In the genomic region with DNA sequence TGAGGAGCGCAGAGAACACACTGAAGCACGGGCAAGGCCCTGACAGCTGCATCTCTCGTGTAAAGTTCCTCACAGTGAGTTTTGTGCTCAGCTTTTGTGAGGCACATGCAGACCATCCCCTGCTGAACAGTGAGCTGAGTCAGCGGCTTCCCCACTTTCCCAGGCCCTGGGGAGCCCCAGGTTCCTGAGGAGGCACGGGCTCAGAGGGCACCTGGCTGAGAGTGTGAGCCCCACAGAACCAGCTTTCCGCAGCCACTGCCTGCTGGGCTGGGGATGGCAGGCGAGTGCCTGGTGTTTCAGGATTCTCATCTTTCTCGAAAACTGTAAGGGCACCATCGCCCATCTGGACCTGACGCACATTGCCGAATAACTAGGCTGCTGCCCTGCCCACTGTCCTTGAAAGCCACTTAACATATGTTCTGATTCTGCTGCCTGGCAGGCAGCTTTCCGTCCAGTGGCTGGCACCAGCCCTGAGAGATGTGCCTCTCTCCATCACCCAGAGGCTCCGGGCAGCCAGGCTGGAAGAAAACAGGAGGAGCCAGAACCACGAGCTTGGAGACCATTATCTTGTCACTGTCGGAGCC, we compare ENCODE assay signal across 1 cellular context.
TF ChIP-seq lines count a peak whose summit lies in the region.

No MANE protein-coding gene starts in this region.

TF ChIP-seq in H1, 55 proteins besides CTCF, POLR2A, EP300 and RAD21:
- TF ChIP-seq, protein P1, sequence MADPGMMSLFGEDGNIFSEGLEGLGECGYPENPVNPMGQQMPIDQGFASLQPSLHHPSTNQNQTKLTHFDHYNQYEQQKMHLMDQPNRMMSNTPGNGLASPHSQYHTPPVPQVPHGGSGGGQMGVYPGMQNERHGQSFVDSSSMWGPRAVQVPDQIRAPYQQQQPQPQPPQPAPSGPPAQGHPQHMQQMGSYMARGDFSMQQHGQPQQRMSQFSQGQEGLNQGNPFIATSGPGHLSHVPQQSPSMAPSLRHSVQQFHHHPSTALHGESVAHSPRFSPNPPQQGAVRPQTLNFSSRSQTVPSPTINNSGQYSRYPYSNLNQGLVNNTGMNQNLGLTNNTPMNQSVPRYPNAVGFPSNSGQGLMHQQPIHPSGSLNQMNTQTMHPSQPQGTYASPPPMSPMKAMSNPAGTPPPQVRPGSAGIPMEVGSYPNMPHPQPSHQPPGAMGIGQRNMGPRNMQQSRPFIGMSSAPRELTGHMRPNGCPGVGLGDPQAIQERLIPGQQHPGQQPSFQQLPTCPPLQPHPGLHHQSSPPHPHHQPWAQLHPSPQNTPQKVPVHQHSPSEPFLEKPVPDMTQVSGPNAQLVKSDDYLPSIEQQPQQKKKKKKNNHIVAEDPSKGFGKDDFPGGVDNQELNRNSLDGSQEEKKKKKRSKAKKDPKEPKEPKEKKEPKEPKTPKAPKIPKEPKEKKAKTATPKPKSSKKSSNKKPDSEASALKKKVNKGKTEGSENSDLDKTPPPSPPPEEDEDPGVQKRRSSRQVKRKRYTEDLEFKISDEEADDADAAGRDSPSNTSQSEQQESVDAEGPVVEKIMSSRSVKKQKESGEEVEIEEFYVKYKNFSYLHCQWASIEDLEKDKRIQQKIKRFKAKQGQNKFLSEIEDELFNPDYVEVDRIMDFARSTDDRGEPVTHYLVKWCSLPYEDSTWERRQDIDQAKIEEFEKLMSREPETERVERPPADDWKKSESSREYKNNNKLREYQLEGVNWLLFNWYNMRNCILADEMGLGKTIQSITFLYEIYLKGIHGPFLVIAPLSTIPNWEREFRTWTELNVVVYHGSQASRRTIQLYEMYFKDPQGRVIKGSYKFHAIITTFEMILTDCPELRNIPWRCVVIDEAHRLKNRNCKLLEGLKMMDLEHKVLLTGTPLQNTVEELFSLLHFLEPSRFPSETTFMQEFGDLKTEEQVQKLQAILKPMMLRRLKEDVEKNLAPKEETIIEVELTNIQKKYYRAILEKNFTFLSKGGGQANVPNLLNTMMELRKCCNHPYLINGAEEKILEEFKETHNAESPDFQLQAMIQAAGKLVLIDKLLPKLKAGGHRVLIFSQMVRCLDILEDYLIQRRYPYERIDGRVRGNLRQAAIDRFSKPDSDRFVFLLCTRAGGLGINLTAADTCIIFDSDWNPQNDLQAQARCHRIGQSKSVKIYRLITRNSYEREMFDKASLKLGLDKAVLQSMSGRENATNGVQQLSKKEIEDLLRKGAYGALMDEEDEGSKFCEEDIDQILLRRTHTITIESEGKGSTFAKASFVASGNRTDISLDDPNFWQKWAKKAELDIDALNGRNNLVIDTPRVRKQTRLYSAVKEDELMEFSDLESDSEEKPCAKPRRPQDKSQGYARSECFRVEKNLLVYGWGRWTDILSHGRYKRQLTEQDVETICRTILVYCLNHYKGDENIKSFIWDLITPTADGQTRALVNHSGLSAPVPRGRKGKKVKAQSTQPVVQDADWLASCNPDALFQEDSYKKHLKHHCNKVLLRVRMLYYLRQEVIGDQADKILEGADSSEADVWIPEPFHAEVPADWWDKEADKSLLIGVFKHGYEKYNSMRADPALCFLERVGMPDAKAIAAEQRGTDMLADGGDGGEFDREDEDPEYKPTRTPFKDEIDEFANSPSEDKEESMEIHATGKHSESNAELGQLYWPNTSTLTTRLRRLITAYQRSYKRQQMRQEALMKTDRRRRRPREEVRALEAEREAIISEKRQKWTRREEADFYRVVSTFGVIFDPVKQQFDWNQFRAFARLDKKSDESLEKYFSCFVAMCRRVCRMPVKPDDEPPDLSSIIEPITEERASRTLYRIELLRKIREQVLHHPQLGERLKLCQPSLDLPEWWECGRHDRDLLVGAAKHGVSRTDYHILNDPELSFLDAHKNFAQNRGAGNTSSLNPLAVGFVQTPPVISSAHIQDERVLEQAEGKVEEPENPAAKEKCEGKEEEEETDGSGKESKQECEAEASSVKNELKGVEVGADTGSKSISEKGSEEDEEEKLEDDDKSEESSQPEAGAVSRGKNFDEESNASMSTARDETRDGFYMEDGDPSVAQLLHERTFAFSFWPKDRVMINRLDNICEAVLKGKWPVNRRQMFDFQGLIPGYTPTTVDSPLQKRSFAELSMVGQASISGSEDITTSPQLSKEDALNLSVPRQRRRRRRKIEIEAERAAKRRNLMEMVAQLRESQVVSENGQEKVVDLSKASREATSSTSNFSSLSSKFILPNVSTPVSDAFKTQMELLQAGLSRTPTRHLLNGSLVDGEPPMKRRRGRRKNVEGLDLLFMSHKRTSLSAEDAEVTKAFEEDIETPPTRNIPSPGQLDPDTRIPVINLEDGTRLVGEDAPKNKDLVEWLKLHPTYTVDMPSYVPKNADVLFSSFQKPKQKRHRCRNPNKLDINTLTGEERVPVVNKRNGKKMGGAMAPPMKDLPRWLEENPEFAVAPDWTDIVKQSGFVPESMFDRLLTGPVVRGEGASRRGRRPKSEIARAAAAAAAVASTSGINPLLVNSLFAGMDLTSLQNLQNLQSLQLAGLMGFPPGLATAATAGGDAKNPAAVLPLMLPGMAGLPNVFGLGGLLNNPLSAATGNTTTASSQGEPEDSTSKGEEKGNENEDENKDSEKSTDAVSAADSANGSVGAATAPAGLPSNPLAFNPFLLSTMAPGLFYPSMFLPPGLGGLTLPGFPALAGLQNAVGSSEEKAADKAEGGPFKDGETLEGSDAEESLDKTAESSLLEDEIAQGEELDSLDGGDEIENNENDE (IDR thresholded peaks at IDR 0.05; ENCODE audit: insufficient replicate concordance, low read length) = no peak
- TF ChIP-seq SP4 (IDR thresholded peaks at IDR 0.05; ENCODE audit: low read length) (no peak), GABPA (IDR thresholded peaks at IDR 0.05; ENCODE audit: borderline replicate concordance, insufficient read depth, low read length) (no peak), HDAC6 (IDR thresholded peaks at IDR 0.05; ENCODE audit: low read depth, low read length) (no peak), RXRA (IDR thresholded peaks at IDR 0.05; ENCODE audit: insufficient read depth, low read depth, low read length) (no peak), TBP (IDR thresholded peaks at IDR 0.05; ENCODE audit: low read depth, low read length) (no peak), HDAC2 (IDR thresholded peaks at IDR 0.05; ENCODE audit: borderline replicate concordance in 1 of 2, low read depth in 2 of 2, low read length in 2 of 2) (no peak), SUZ12 (IDR thresholded peaks at IDR 0.05; ENCODE audit: low read length) (no peak), JUN (IDR thresholded peaks at IDR 0.05; ENCODE audit: low read depth, low read length) (no peak), BCL11A (IDR thresholded peaks at IDR 0.05; ENCODE audit: low read depth in 2 of 2, low read length in 2 of 2) (no peak), BACH1 (IDR thresholded peaks at IDR 0.05; ENCODE audit: low read length) (no peak)
- TF ChIP-seq, protein P2, sequence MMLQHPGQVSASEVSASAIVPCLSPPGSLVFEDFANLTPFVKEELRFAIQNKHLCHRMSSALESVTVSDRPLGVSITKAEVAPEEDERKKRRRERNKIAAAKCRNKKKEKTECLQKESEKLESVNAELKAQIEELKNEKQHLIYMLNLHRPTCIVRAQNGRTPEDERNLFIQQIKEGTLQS (IDR thresholded peaks at IDR 0.05; ENCODE audit: insufficient read depth, low read depth, low read length) = no peak
- TF ChIP-seq, protein P3, sequence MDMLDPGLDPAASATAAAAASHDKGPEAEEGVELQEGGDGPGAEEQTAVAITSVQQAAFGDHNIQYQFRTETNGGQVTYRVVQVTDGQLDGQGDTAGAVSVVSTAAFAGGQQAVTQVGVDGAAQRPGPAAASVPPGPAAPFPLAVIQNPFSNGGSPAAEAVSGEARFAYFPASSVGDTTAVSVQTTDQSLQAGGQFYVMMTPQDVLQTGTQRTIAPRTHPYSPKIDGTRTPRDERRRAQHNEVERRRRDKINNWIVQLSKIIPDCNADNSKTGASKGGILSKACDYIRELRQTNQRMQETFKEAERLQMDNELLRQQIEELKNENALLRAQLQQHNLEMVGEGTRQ (IDR thresholded peaks at IDR 0.05; ENCODE audit: low read length) = no peak
